In the genomic region with DNA sequence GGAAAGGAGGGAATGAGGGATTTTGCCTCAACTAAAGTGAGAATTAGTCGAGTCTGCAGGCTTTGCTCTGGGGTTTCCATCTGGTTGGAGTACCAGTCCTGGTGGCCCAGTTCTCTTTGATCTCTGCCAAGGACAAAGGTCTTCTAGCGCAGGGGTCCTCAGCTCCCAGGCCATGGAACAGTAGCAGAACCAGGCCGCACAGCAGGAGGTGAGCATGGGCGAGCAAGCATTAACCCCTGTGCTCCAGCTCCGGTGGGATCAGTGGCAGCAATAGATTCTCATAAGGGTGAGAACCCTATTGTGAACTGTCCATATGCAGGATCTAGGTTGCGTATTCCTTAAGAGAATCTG, we compare ENCODE assay signal across 19 cellular contexts.
"Had no signal": no experiment of that assay in that cellular context is flagged by ENCODE, and none has a peak within 500 bp of the region (broad histone marks: within the 10 kb centered on the region; RNA-seq: fewer than 3 reads in every experiment).

No MANE protein-coding gene starts in this region.

- FAIRE-seq: frontal cortex, keratinocyte had no signal

- H3K4me3 ChIP-seq: ascending aorta, breast epithelium, skin epidermis, suprapubic skin, transverse colon, uterus had no signal

- H3K27ac Mint-ChIP-seq: progenitor cell of endocrine pancreas had no signal

- DNase-seq: activated CD4-positive, alpha-beta T cell treated with anti-CD3 and anti-CD28 coated beads, Interleukin-2, amount 50 U/mL, for 1 hour; activated CD4-positive, CD25-positive, alpha-beta regulatory T cell; activated naive CD4-positive, alpha-beta T cell treated with Interleukin-2 at 50 U/mL for 16 hours; cerebellar nuclear complex; cortex of kidney; midbrain; stimulated activated naive CD8-positive, alpha-beta T cell treated with anti-CD3 and anti-CD28 coated beads, Interleukin-15, amount 100 ng/mL, for 72 hours; T-helper 9 cell; transverse colon; uterus had no signal

- H3K36me3 ChIP-seq: breast epithelium, transverse colon, uterus had no signal

- H3K9me3 ChIP-seq: ascending aorta, breast epithelium, suprapubic skin, transverse colon, uterus had no signal

- H3K9me3 Mint-ChIP-seq: activated T-helper 2 cell treated with anti-CD3 and anti-CD28 coated beads, Interferon-gamma antibody, Interleukin-2, Interleukin-4, amounts not matched to agents 10 μg/mL and 5 μg/mL and 100 μg/mL, durations not matched to agents 14 hours and 24 hours and 36 hours; stimulated activated naive CD8-positive, alpha-beta T cell treated with anti-CD3 and anti-CD28 coated beads, Interleukin-15, amount 100 ng/mL, for 72 hours had no signal

- H3K4me3 Mint-ChIP-seq: stimulated activated naive CD8-positive, alpha-beta T cell treated with anti-CD3 and anti-CD28 coated beads, Interleukin-15, amount 100 ng/mL, for 72 hours had no signal

- H3K4me1 ChIP-seq: breast epithelium, transverse colon, uterus had no signal

- H3K27ac ChIP-seq: breast epithelium, skin epidermis, suprapubic skin, transverse colon, uterus had no signal

- H3K27me3 ChIP-seq: ascending aorta, breast epithelium, suprapubic skin, transverse colon, uterus had no signal

- ATAC-seq: left lobe of liver had no signal

- H3K27me3 Mint-ChIP-seq: progenitor cell of endocrine pancreas; stimulated activated naive CD8-positive, alpha-beta T cell treated with anti-CD3 and anti-CD28 coated beads, Interleukin-15, amount 100 ng/mL, for 72 hours had no signal
